Comparison of ENCODE assay signal across 15 cellular contexts in genomic region chr20:35215066-35215956, GRCh38. TPM values are rescaled to one million over a fixed set of nuclear protein-coding genes. Genes with fewer than 3 reads are reported as not detected.
DNase-seq lines count a peak whose midpoint lies in the region; ATAC-seq and TF ChIP-seq lines count a peak whose summit lies in the region.
"Had no signal": no experiment of that assay in that cellular context is flagged by ENCODE, and none has a peak within 500 bp of the region (broad histone marks: within the 10 kb centered on the region; RNA-seq: fewer than 3 reads in every experiment).

No MANE protein-coding gene starts in this region.

- H3K27ac Mint-ChIP-seq in activated T-helper 17 cell treated with anti-CD3 and anti-CD28 coated beads, Interleukin-2, amount 50 U/mL, for 72 hours = no peak overlapping the region
- H3K27ac Mint-ChIP-seq: activated naive CD4-positive, alpha-beta T cell treated with anti-CD3 and anti-CD28 coated beads, Interleukin-2, amount 10 ng/mL, durations not matched to agents 7 days and 5 days; stimulated activated naive CD8-positive, alpha-beta T cell treated with anti-CD3 and anti-CD28 coated beads, Interleukin-15, Interleukin-2, amounts not matched to agents 100 ng/mL and 50 ng/mL, for 24 hours had no signal

- H3K9me3 Mint-ChIP-seq in activated T-helper 17 cell treated with anti-CD3 and anti-CD28 coated beads, Interleukin-2, amount 50 U/mL, for 72 hours = no peaks in the 10 kb centered on the region
- H3K9me3 Mint-ChIP-seq: activated naive CD4-positive, alpha-beta T cell treated with anti-CD3 and anti-CD28 coated beads, Interleukin-2, amount 10 ng/mL, durations not matched to agents 7 days and 5 days; stimulated activated naive CD8-positive, alpha-beta T cell treated with anti-CD3 and anti-CD28 coated beads, Interleukin-15, Interleukin-2, amounts not matched to agents 100 ng/mL and 50 ng/mL, for 24 hours had no signal

- H3K4me3 ChIP-seq in fibroblast of mammary gland (ENCODE audit: control insufficient read depth, low read depth, low read length) (no peak overlapping the region), coronary artery (no peak overlapping the region), H7 (ENCODE audit: insufficient read depth, low read depth, low read length) (no peak overlapping the region)

- H3K27me3 Mint-ChIP-seq in activated T-helper 17 cell treated with anti-CD3 and anti-CD28 coated beads, Interleukin-2, amount 50 U/mL, for 72 hours = no peaks in the 10 kb centered on the region
- H3K27me3 Mint-ChIP-seq: activated naive CD4-positive, alpha-beta T cell treated with anti-CD3 and anti-CD28 coated beads, Interleukin-2, amount 10 ng/mL, durations not matched to agents 7 days and 5 days; stimulated activated naive CD8-positive, alpha-beta T cell treated with anti-CD3 and anti-CD28 coated beads, Interleukin-15, Interleukin-2, amounts not matched to agents 100 ng/mL and 50 ng/mL, for 24 hours had no signal

- no peak overlapping the region for H3K4me3 Mint-ChIP-seq in activated T-helper 17 cell treated with anti-CD3 and anti-CD28 coated beads, Interleukin-2, amount 50 U/mL, for 72 hours
- H3K4me3 Mint-ChIP-seq: activated naive CD4-positive, alpha-beta T cell treated with anti-CD3 and anti-CD28 coated beads, Interleukin-2, amount 10 ng/mL, durations not matched to agents 7 days and 5 days; stimulated activated naive CD8-positive, alpha-beta T cell treated with anti-CD3 and anti-CD28 coated beads, Interleukin-15, Interleukin-2, amounts not matched to agents 100 ng/mL and 50 ng/mL, for 24 hours had no signal

- DNase-seq in AG08395 (ENCODE audit: low spot score) (peak; percentile 34), HPDE6-E6E7 (ENCODE audit: extremely low spot score) (peak; percentile 78), RPMI7951 (ENCODE audit: low read depth) (peak; percentile 63), fibroblast of mammary gland (ENCODE audit: low read depth) (peak; percentile 57), coronary artery (ENCODE audit: low spot score) (no peak), H7 (no peak)
- DNase-seq: activated naive CD4-positive, alpha-beta T cell treated with anti-CD3 and anti-CD28 coated beads, Interleukin-2, amount 10 ng/mL, durations not matched to agents 7 days and 5 days; DND-41; Kasumi-1; NCI-H2171; stimulated activated CD4-positive, alpha-beta T cell treated with anti-CD3 and anti-CD28 coated beads, Interleukin-4, amount 100 ng/mL, for 4 hours had no signal

- no peaks in the 10 kb centered on the region for H3K36me3 ChIP-seq in H7 (replicated peaks; ENCODE audit: control insufficient read depth, insufficient read depth, low read length)

- no peaks in the 10 kb centered on the region for H3K27me3 ChIP-seq in H7 (ENCODE audit: control insufficient read depth, insufficient read depth, low read length)

- no peak overlapping the region for H3K27ac ChIP-seq in coronary artery

- peaks cover 13% of the 10 kb centered on the region for H3K36me3 Mint-ChIP-seq in activated T-helper 17 cell treated with anti-CD3 and anti-CD28 coated beads, Interleukin-2, amount 50 U/mL, for 72 hours (ENCODE audit: low read depth)
- H3K36me3 Mint-ChIP-seq: activated naive CD4-positive, alpha-beta T cell treated with anti-CD3 and anti-CD28 coated beads, Interleukin-2, amount 10 ng/mL, durations not matched to agents 7 days and 5 days had no signal

- ATAC-seq in GM19023 (IDR thresholded peaks at IDR 0.05; ENCODE audit: unreplicated experiment) = no peak
- no peak for ATAC-seq in activated T-helper 17 cell treated with anti-CD3 and anti-CD28 coated beads, Interleukin-2, amount 50 U/mL, for 72 hours (replicated peaks)

- no peak for TF ChIP-seq CTCF in fibroblast of mammary gland (conservative IDR thresholded peaks at IDR 0.05; ENCODE audit: control insufficient read depth, insufficient read depth, low read depth, low read length)
- no peak for TF ChIP-seq CTCF in coronary artery (IDR thresholded peaks at IDR 0.05)

- no peaks in the 10 kb centered on the region for H3K4me1 Mint-ChIP-seq in activated T-helper 17 cell treated with anti-CD3 and anti-CD28 coated beads, Interleukin-2, amount 50 U/mL, for 72 hours
- H3K4me1 Mint-ChIP-seq: activated naive CD4-positive, alpha-beta T cell treated with anti-CD3 and anti-CD28 coated beads, Interleukin-2, amount 10 ng/mL, durations not matched to agents 7 days and 5 days had no signal

RNA-seq across cellular contexts. Expression of gene MMP24, which starts 11.2 kb away (rescaled TPM):
- total RNA-seq in RPMI7951 (2014; rRNA removed; shearing (Covaris generic)) = 0.59 and 0.96 TPM in 2 replicates
- total RNA-seq in H7 (2014; rRNA removed; shearing (Covaris generic)) = 14.8 and 21.1 TPM in 2 replicates
- total RNA-seq in activated T-helper 17 cell treated with anti-CD3 and anti-CD28 coated beads, Interleukin-2, amount 50 U/mL, for 72 hours = under 1 TPM in 1 of 2 donors, not detected in 1; 0.04 TPM
- total RNA-seq: OCI-LY7 had no signal

RNA-seq across cellular contexts. Expression of gene PROCR, which starts 43.4 kb away (rescaled TPM):
- total RNA-seq in RPMI7951 (2014; rRNA removed; shearing (Covaris generic)) = 47.8 and 62.2 TPM in 2 replicates
- total RNA-seq in H7 (2014; rRNA removed; shearing (Covaris generic)) = 64.9 and 89.6 TPM in 2 replicates
- 1 to 10 TPM; 1.8 to 2.5 TPM for total RNA-seq in activated T-helper 17 cell treated with anti-CD3 and anti-CD28 coated beads, Interleukin-2, amount 50 U/mL, for 72 hours
- total RNA-seq: OCI-LY7 had no signal

Comparison
In these comparisons a context has a peak if more than half of its experiments do, and no peak if none do; other contexts are left out.
1. DNase-seq: peak in AG08395 (single experiment), HPDE6-E6E7 (single experiment), RPMI7951 (single experiment) and fibroblast of mammary gland (single experiment); none in coronary artery (single experiment) and H7 (single experiment).
2. RNA of gene PROCR, which starts 43.4 kb away (total RNA-seq): 64.9 to 89.6 TPM in H7 and 47.8 to 62.2 TPM in RPMI7951; 1.8 to 2.5 TPM in activated T-helper 17 cell treated with anti-CD3 and anti-CD28 coated beads, Interleukin-2, amount 50 U/mL, for 72 hours; every median in the first group is over 10 times any median in the second.